9 cellular contexts compared by ENCODE assay signal in the genomic region with DNA sequence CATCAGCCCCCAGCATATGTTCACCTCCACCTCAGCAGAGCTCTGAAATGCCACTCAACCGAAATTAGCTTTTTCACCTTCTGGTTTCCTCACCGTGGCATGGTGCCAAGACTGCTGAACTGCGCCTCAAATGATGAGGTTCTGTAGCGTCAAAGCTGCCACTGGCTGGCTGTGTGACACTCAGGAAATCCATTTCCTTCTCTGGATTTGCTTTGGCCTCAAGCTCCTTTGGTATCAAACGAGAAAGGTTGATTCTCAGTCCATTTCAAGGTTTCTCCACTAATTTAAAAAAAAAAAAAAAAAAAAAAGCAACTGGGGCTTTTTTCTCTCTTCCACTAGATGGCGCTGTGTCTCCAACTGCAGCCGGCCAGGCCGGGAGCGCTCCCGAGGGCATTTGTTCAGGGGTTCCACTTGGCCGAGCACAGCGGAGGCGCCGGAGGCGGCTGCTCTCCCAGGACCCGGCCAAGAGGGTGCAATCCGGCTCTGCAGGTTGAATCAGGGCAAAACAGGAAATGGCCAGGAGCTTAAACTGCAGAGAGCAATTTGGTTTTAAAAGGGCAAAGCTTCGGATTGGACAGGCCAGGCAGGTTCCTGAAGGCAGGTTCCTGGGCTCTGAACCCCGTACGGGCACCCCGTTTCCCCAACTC. TPM values are rescaled to one million over a fixed set of nuclear protein-coding genes. Genes with fewer than 3 reads are reported as not detected.
DNase-seq lines count a peak whose midpoint lies in the region; ATAC-seq and TF ChIP-seq lines count a peak whose summit lies in the region.
"Had no signal": no experiment of that assay in that cellular context is flagged by ENCODE, and none has a peak within 500 bp of the region (broad histone marks: within the 10 kb centered on the region; RNA-seq: fewer than 3 reads in every experiment).

No MANE protein-coding gene starts in this region.

- H3K27ac ChIP-seq in Panc1 (ENCODE audit: low read length) (no peak overlapping the region), testis (no peak overlapping the region)

- peaks cover 6% of the 10 kb centered on the region for H3K4me1 Mint-ChIP-seq in activated T-helper 1 cell treated with anti-CD3 and anti-CD28 coated beads, Interleukin-12 subunit alpha, Interleukin-12 subunit beta, Interleukin-2, Interleukin-4 antibody, amounts not matched to agents 30 ng/mL and 10 ng/mL and 1 ng/mL, durations not matched to agents 14 hours and 24 hours and 36 hours (ENCODE audit: low read depth)
- peaks cover 3% of the 10 kb centered on the region for H3K4me1 Mint-ChIP-seq in neural crest cell

- H3K27ac Mint-ChIP-seq in activated T-helper 1 cell treated with anti-CD3 and anti-CD28 coated beads, Interleukin-12 subunit alpha, Interleukin-12 subunit beta, Interleukin-2, Interleukin-4 antibody, amounts not matched to agents 30 ng/mL and 10 ng/mL and 1 ng/mL, durations not matched to agents 14 hours and 24 hours and 36 hours: no peak overlapping the region
- H3K27ac Mint-ChIP-seq in neural crest cell (ENCODE audit: unreplicated experiment): no peak overlapping the region

- ATAC-seq in Panc1 (peak; percentile 91), HG03457 (IDR thresholded peaks at IDR 0.05; ENCODE audit: unreplicated experiment) (no peak)

- peaks cover 6% of the 10 kb centered on the region; the same call in 1 of the 2 replicates for H3K4me1 ChIP-seq in Panc1 (ENCODE audit: control insufficient read depth, insufficient read depth, low read length)
- peaks cover 27% of the 10 kb centered on the region for H3K4me1 ChIP-seq in testis

- CTCF ChIA-PET in Panc1 (lab: Charles Lee): interaction anchor here (0.6 to 1.3 kb wide), 10 partner anchors 12 to 290 kb away, joined by 3 to 23 read pairs (median 6); no protein-coding TSS in a partner anchor

- H3K27me3 Mint-ChIP-seq in activated T-helper 1 cell treated with anti-CD3 and anti-CD28 coated beads, Interleukin-12 subunit alpha, Interleukin-12 subunit beta, Interleukin-2, Interleukin-4 antibody, amounts not matched to agents 30 ng/mL and 10 ng/mL and 1 ng/mL, durations not matched to agents 14 hours and 24 hours and 36 hours (ENCODE audit: insufficient read depth): peaks cover 44% of the 10 kb centered on the region
- peaks cover 46% of the 10 kb centered on the region for H3K27me3 Mint-ChIP-seq in neural crest cell (ENCODE audit: low read depth)

- DNase-seq in DMS153 treated with DMSO at 0.1 percent for 48 hours (lab: John Stamatoyannopoulos, UW; ENCODE audit: unreplicated experiment) (peak; percentile 97), LHCN-M2 (ENCODE audit: low read depth) (peak; percentile 43), Panc1 (ENCODE audit: low read depth, low spot score) (no peak), fibroblast of mammary gland (ENCODE audit: low read depth) (peak; percentile 47), neural crest cell (ENCODE audit: low read depth, low spot score) (peak; percentile 63), testis (peak; percentile 79)
- peak; percentile 42 for DNase-seq in activated T-helper 1 cell treated with anti-CD3 and anti-CD28 coated beads, Interleukin-12 subunit alpha, Interleukin-12 subunit beta, Interleukin-2, Interleukin-4 antibody, amounts not matched to agents 30 ng/mL and 10 ng/mL and 1 ng/mL, durations not matched to agents 14 hours and 24 hours and 36 hours (ENCODE audit: low spot score)

- 6% methylated on average over 17 to 21 of the region's 21 CpGs for WGBS in testis, 2 donors

- intact Hi-C loops in Panc1 (cut with micrococcal nuclease; ENCODE audit: unreplicated experiment) (loop anchor here (2.0 to 10.0 kb wide), 2 partner anchors 172 to 280 kb away; no protein-coding TSS in a partner anchor), testis (cut with DNase I; ENCODE audit: low total_unique reads) (no loop called here)
- intact Hi-C loops in activated T-helper 1 cell treated with anti-CD3 and anti-CD28 coated beads, Interleukin-12 subunit alpha, Interleukin-12 subunit beta, Interleukin-2, Interleukin-4 antibody, amounts not matched to agents 30 ng/mL and 10 ng/mL and 1 ng/mL, durations not matched to agents 14 hours and 24 hours and 36 hours (cut with micrococcal nuclease): loop anchor here (1.0 to 10.0 kb wide), 4 partner anchors 162 to 432 kb away; no protein-coding TSS in a partner anchor

- TF ChIP-seq CTCF in Panc1 (IDR thresholded peaks at IDR 0.05) (peak; percentile 94), fibroblast of mammary gland (conservative IDR thresholded peaks at IDR 0.05; ENCODE audit: control insufficient read depth, insufficient read depth, low read depth, low read length) (peak; percentile 76), neural crest cell (conservative IDR thresholded peaks at IDR 0.05) (peak; percentile 88), testis (IDR thresholded peaks at IDR 0.05) (peak; percentile 35 to 80 (median 44))

- H3K36me3 ChIP-seq in Panc1 (ENCODE audit: control insufficient read depth, insufficient read depth, low read length) (no peaks in the 10 kb centered on the region; the same call in 1 of the 2 replicates), testis (ENCODE audit: low read depth, missing control alignments) (no peaks in the 10 kb centered on the region)

- peak overlapping the region in 1 of 2 experiments; percentile 29; a peak in 2 of 4 replicates for H3K4me3 ChIP-seq in Panc1 (ENCODE audit: low read depth in 2 of 2, low read length in 2 of 2)
- no peak overlapping the region for H3K4me3 ChIP-seq in fibroblast of mammary gland (ENCODE audit: control insufficient read depth, low read depth, low read length)
- peak overlapping the region in 1 of 2 donors; percentile 14 for H3K4me3 ChIP-seq in testis

- POLR2A ChIA-PET in Panc1 (lab: Charles Lee): no interaction called here

- H3K9me3 Mint-ChIP-seq in activated T-helper 1 cell treated with anti-CD3 and anti-CD28 coated beads, Interleukin-12 subunit alpha, Interleukin-12 subunit beta, Interleukin-2, Interleukin-4 antibody, amounts not matched to agents 30 ng/mL and 10 ng/mL and 1 ng/mL, durations not matched to agents 14 hours and 24 hours and 36 hours: no peaks in the 10 kb centered on the region
- no peaks in the 10 kb centered on the region for H3K9me3 Mint-ChIP-seq in neural crest cell

- H3K36me3 Mint-ChIP-seq in activated T-helper 1 cell treated with anti-CD3 and anti-CD28 coated beads, Interleukin-12 subunit alpha, Interleukin-12 subunit beta, Interleukin-2, Interleukin-4 antibody, amounts not matched to agents 30 ng/mL and 10 ng/mL and 1 ng/mL, durations not matched to agents 14 hours and 24 hours and 36 hours (ENCODE audit: low read depth): no peaks in the 10 kb centered on the region
- no peaks in the 10 kb centered on the region for H3K36me3 Mint-ChIP-seq in neural crest cell (ENCODE audit: low read depth)

- H3K9me3 ChIP-seq in Panc1 (ENCODE audit: control insufficient read depth, insufficient read depth, low read depth, low read length) (no peaks in the 10 kb centered on the region), testis (no peaks in the 10 kb centered on the region)

- BruUV-seq in Panc1 (replicated peaks; lab: Mats Ljungman, UMichigan): no TSS peak

- TF ChIP-seq POLR2A in testis (IDR thresholded peaks at IDR 0.05): no peak

- H3K27me3 ChIP-seq in Panc1 (ENCODE audit: control insufficient read depth, insufficient read depth, low read length) (peaks cover 18% of the 10 kb centered on the region), testis (no peaks in the 10 kb centered on the region)

- no peak overlapping the region for H3K4me3 Mint-ChIP-seq in activated T-helper 1 cell treated with anti-CD3 and anti-CD28 coated beads, Interleukin-12 subunit alpha, Interleukin-12 subunit beta, Interleukin-2, Interleukin-4 antibody, amounts not matched to agents 30 ng/mL and 10 ng/mL and 1 ng/mL, durations not matched to agents 14 hours and 24 hours and 36 hours
- H3K4me3 Mint-ChIP-seq in neural crest cell: no peak overlapping the region

- in situ Hi-C loops in Panc1 (cut with HindIII; ENCODE audit: low pct_unique_long_range_greater_than_20kb, low sequenced_read_pairs): no loop called here

RNA-seq across cellular contexts. Expression of a gene that starts 26.5 kb away (rescaled TPM):
- total RNA-seq in LHCN-M2 (2014; rRNA removed) (not detected in 2 replicates), Panc1 (2021; ENCODE audit: unreplicated experiment) (not detected), neural crest cell (not detected in 2 replicates), testis (under 1 TPM; 0.31 to 0.47 TPM)
- polyA plus RNA-seq in LHCN-M2 (2012): not detected
- polyA plus RNA-seq in Panc1 (2012; ENCODE audit: insufficient read length): not detected
- total RNA-seq in activated T-helper 1 cell treated with anti-CD3 and anti-CD28 coated beads, Interleukin-12 subunit alpha, Interleukin-12 subunit beta, Interleukin-2, Interleukin-4 antibody, amounts not matched to agents 30 ng/mL and 10 ng/mL and 1 ng/mL, durations not matched to agents 14 hours and 24 hours and 36 hours: 0.44 and 0.65 TPM in 2 replicates
- 1.1 TPM for polyA plus RNA-seq in testis (ENCODE audit: insufficient read depth, low read depth, low replicate concordance)
- polyA plus RNA-seq: adipose tissue had no signal

RNA-seq across cellular contexts. Expression of a gene that starts 26.9 kb away (rescaled TPM):
- not detected in 2 replicates for total RNA-seq in LHCN-M2 (2014; rRNA removed)
- not detected for polyA plus RNA-seq in LHCN-M2 (2012)
- 0.05 TPM for total RNA-seq in Panc1 (2021; ENCODE audit: unreplicated experiment)
- 0.04 TPM for polyA plus RNA-seq in Panc1 (2012; ENCODE audit: insufficient read length)
- total RNA-seq in activated T-helper 1 cell treated with anti-CD3 and anti-CD28 coated beads, Interleukin-12 subunit alpha, Interleukin-12 subunit beta, Interleukin-2, Interleukin-4 antibody, amounts not matched to agents 30 ng/mL and 10 ng/mL and 1 ng/mL, durations not matched to agents 14 hours and 24 hours and 36 hours: 2.5 and 2.9 TPM in 2 replicates
- 1.3 and 1.4 TPM in 2 replicates for total RNA-seq in neural crest cell
- total RNA-seq in testis: 10 to 100 TPM; 18.2 to 23.7 TPM
- polyA plus RNA-seq in testis (ENCODE audit: insufficient read depth, low read depth, low replicate concordance): 43.7 TPM

Comparison
In these comparisons a context has a peak if more than half of its experiments do, and no peak if none do; other contexts are left out.
1. CTCF ChIP-seq: peak in every context shown above with its lines; median percentile 94 in Panc1; 88 in neural crest cell; 76 in fibroblast of mammary gland; 44 in testis.